In the genomic region with DNA sequence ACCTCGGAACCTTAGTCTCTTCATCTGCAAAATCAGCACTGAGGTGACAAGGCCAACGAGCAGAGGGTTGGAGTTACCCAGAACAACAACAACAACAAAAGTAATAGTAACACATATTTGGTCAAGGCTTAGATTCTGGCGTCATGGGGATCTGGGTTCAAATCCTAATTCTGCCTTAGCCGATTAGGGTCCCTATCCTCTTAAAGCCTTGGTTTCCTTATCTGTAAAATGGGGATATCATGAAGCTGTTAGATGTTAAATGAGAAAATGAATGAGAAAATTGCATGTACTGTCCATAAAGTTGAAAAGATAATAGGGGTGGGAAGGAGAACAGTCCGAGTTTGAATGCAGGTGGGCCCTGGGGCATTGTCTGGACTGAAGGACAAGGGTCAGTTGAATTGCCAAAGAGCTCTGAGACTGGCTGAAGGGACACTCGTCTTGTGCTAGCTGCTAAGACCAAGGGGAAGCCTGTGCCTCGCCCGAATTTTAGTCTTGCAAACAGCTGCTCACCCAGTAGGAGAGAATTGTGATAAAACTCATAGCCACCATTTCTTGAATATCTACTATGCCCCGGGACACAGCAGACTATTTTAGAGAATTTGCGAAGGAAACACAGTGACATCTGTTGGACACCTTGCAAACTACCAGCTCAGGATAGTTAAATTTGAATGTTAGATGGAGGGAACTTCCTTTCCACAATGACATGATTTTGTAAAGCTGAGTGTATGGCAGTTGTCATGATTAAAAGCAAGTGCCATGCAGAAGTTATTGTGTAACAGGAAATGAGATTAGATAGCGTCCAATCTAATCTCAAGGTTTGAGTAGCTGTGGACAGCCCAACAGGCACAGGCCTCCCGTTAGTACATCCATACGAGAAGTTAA, we compare ENCODE assay signal across 8 cellular contexts. TPM values are rescaled to one million over a fixed set of nuclear protein-coding genes. Genes with fewer than 3 reads are reported as not detected.
DNase-seq lines count a peak whose midpoint lies in the region; ATAC-seq and TF ChIP-seq lines count a peak whose summit lies in the region.

No MANE protein-coding gene starts in this region.

- no peaks in the 10 kb centered on the region for H3K4me1 Mint-ChIP-seq in glutamatergic neuron (ENCODE audit: low read depth, unreplicated experiment)

- H3K27me3 Mint-ChIP-seq in glutamatergic neuron (ENCODE audit: unreplicated experiment), result peaks cover 3% of the 10 kb centered on the region

- no peaks in the 10 kb centered on the region for H3K36me3 Mint-ChIP-seq in glutamatergic neuron (ENCODE audit: unreplicated experiment)

- no peak overlapping the region for H3K27ac Mint-ChIP-seq in glutamatergic neuron (ENCODE audit: unreplicated experiment)

- H3K4me3 ChIP-seq in WI38 (ENCODE audit: low read depth, low read length), result no peak overlapping the region
- H3K4me3 ChIP-seq in epithelial cell of esophagus (ENCODE audit: low read length), result no peak overlapping the region

- H3K4me3 Mint-ChIP-seq in glutamatergic neuron (ENCODE audit: unreplicated experiment), result no peak overlapping the region

- ATAC-seq in GM21447 (IDR thresholded peaks at IDR 0.05; ENCODE audit: unreplicated experiment) (peak; percentile 58), GM21526 (IDR thresholded peaks at IDR 0.05; ENCODE audit: low FRiP score, unreplicated experiment) (no peak)

- H3K9me3 Mint-ChIP-seq in glutamatergic neuron (ENCODE audit: unreplicated experiment), result peaks cover 3% of the 10 kb centered on the region

- TF ChIP-seq CTCF in WI38 (IDR thresholded peaks at IDR 0.05; ENCODE audit: low read depth, low read length) (peak; percentile 53), epithelial cell of esophagus (IDR thresholded peaks at IDR 0.05; ENCODE audit: insufficient read depth, low read depth, low read length, missing control alignments) (peak; percentile 86), glutamatergic neuron (IDR thresholded peaks at IDR 0.05; ENCODE audit: partially characterized antibody, unreplicated experiment) (no peak)

- DNase-seq in CD1c-positive myeloid dendritic cell (ENCODE audit: extremely low spot score) (peak; percentile 78), NCI-H2196 (lab: John Stamatoyannopoulos, UW; ENCODE audit: unreplicated experiment) (peak; percentile 70), epithelial cell of esophagus (ENCODE audit: low read depth) (peak; percentile 74), myocyte (ENCODE audit: low read depth) (peak; percentile 67), glutamatergic neuron (no peak)

RNA-seq across cellular contexts. Expression of gene HNF1A, which starts 6.8 kb away (rescaled TPM):
- total RNA-seq in myocyte (not detected in 2 replicates), glutamatergic neuron (ENCODE audit: unreplicated experiment) (not detected)
- not detected for polyA plus RNA-seq in myocyte (2012)

RNA-seq across cellular contexts. Expression of gene C12orf43, which starts 44.7 kb away (rescaled TPM):
- 7.2 and 9.8 TPM in 2 replicates for total RNA-seq in myocyte
- polyA plus RNA-seq in myocyte (2012), result 12.0 TPM
- total RNA-seq in glutamatergic neuron (ENCODE audit: unreplicated experiment), result 20.2 TPM
